8 cellular contexts compared by ENCODE assay signal in the genomic region with DNA sequence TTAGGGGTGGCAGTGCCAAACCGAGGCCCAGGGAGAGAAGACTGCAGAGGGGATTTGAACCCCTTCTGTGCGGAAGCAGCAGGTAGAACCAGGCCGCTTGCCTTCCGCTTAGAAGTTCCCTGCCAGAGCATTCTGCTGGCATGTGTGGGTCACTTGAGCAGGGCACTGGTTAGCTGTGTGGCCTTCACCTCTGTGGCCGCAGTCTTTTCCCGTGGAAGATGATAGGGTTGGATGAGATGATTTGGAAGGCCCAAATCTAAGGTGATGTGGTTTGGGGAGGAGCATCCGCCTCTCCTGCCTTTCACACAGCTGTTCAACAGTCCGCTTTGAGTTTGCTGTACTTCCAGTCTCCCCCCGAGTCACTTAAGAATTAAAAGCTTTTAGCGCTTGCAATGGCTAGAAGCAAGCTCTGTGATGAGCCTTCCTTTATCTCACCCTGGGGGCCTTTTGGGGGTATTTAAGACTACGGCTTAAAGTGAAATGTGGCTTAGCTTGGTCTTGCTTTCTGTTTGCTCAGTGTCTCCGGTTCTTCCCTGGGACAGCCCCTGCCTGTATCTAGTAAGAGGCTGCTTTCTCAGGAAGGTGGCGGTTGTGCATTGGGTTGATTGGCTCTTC. TPM values are rescaled to one million over a fixed set of nuclear protein-coding genes. Genes with fewer than 3 reads are reported as not detected.
DNase-seq lines count a peak whose midpoint lies in the region; ATAC-seq, FAIRE-seq and TF ChIP-seq lines count a peak whose summit lies in the region.

No MANE protein-coding gene starts in this region.

- intact Hi-C loops in ascending aorta (cut with DNase I), result loop anchor here (5.0 to 10.0 kb wide), 3 partner anchors 66 to 109 kb away; no protein-coding TSS in a partner anchor
- intact Hi-C loops in kidney (cut with DNase I), result no loop called here

- no peak for FAIRE-seq in kidney (lab: Jason Lieb, UNC)

- H3K4me1 ChIP-seq in RWPE2 (ENCODE audit: insufficient read depth, poor library complexity, severe bottlenecking) (peaks cover 4% of the 10 kb centered on the region), ascending aorta (peaks cover 4 to 8% of the 10 kb centered on the region in 2 donors), kidney (ENCODE audit: control insufficient read depth in 1 of 2, insufficient read depth in 1 of 2, low read depth in 1 of 2, low read length in 2 of 2) (peaks cover 9 to 10% of the 10 kb centered on the region in 2 donors)

- H3K4me3 ChIP-seq in RWPE2 (ENCODE audit: severe bottlenecking), result peak overlapping the region; percentile 98
- H3K4me3 ChIP-seq in ascending aorta, result peak overlapping the region; percentile 87 to 94
- peak overlapping the region; percentile 85 to 99 for H3K4me3 ChIP-seq in kidney (ENCODE audit: low read length in 2 of 2)

- H3K9ac ChIP-seq in kidney (ENCODE audit: low read length in 2 of 2), result peak overlapping the region; percentile 38 to 96

- TF ChIP-seq CTCF in 22Rv1 (IDR thresholded peaks at IDR 0.05) (no peak), RWPE2 (IDR thresholded peaks at IDR 0.05; ENCODE audit: poor library complexity, severe bottlenecking) (no peak), ascending aorta (IDR thresholded peaks at IDR 0.05) (no peak), kidney (IDR thresholded peaks at IDR 0.05; ENCODE audit: borderline replicate concordance, extremely low read depth, insufficient read depth) (no peak)

- no peaks in the 10 kb centered on the region for H3K9me3 ChIP-seq in RWPE2 (ENCODE audit: severe bottlenecking)
- no peaks in the 10 kb centered on the region for H3K9me3 ChIP-seq in ascending aorta
- no peaks in the 10 kb centered on the region for H3K9me3 ChIP-seq in kidney (ENCODE audit: control insufficient read depth in 1 of 2, low read length in 2 of 2)

- H3K36me3 ChIP-seq in RWPE2 (ENCODE audit: low read depth), result peaks cover 14% of the 10 kb centered on the region
- peaks cover 15 to 30% of the 10 kb centered on the region in 2 donors for H3K36me3 ChIP-seq in ascending aorta
- H3K36me3 ChIP-seq in kidney (ENCODE audit: control insufficient read depth in 1 of 2, insufficient read depth in 2 of 2, low read length in 2 of 2), result peaks cover 16 to 23% of the 10 kb centered on the region in 2 donors

- peak overlapping the region; percentile 63 for H3K27ac ChIP-seq in 22Rv1
- peak overlapping the region; percentile 29 for H3K27ac ChIP-seq in RWPE2 (ENCODE audit: poor library complexity, severe bottlenecking)
- H3K27ac ChIP-seq in ascending aorta, result peak overlapping the region; percentile 94 to 95
- peak overlapping the region; percentile 45 to 53 for H3K27ac ChIP-seq in kidney (ENCODE audit: low read depth in 2 of 2, low read length in 2 of 2)

- H3K27me3 ChIP-seq in RWPE2 (ENCODE audit: insufficient read depth, poor library complexity, severe bottlenecking) (no peaks in the 10 kb centered on the region), ascending aorta (no peaks in the 10 kb centered on the region)

- DNase-seq in RWPE2 (ENCODE audit: low spot score) (no peak), ascending aorta (ENCODE audit: low spot score in 2 of 2) (no peak), kidney (no peak), GOT3 (lab: John Stamatoyannopoulos, UW) (no peak)
- peak; percentile 27 to 30 for DNase-seq in stimulated activated CD4-positive, alpha-beta T cell treated with anti-CD3 and anti-CD28 coated beads, Interleukin-2, amount 100 ng/mL, for 48 hours

- ATAC-seq in GM18519 (IDR thresholded peaks at IDR 0.05; ENCODE audit: low FRiP score, unreplicated experiment) (peak; percentile 17), HG03064 (IDR thresholded peaks at IDR 0.05; ENCODE audit: low read depth, unreplicated experiment) (peak; percentile 25), RWPE2 (ENCODE audit: low read depth) (peak; percentile 30)

RNA-seq across cellular contexts. Expression of a gene that starts 0.7 kb away (rescaled TPM):
- total RNA-seq in ascending aorta (24.5 TPM), kidney (35.6 TPM)
- 17.3 TPM for polyA plus RNA-seq in kidney (ENCODE audit: insufficient read depth, low read depth, low replicate concordance)

Comparison
In these comparisons a context has a peak if more than half of its experiments do, and no peak if none do; other contexts are left out.
1. H3K27ac ChIP-seq: peak in every context shown above with its lines; median percentile 94 in ascending aorta; 63 in 22Rv1; 49 in kidney; 29 in RWPE2.
2. DNase-seq: peak in stimulated activated CD4-positive, alpha-beta T cell treated with anti-CD3 and anti-CD28 coated beads, Interleukin-2, amount 100 ng/mL, for 48 hours (2 of 2); none in RWPE2 (single experiment), ascending aorta (0 of 2), kidney (single experiment) and GOT3 (single experiment).
3. Peak in every context shown above with its lines, with median percentiles within 50 percentile points of each other: ATAC-seq and H3K4me3 ChIP-seq.